ENCODE assay signal across 24 cellular contexts in genomic region chr17:51819341-51819740, GRCh38.
"Had no signal": no experiment of that assay in that cellular context is flagged by ENCODE, and none has a peak within 500 bp of the region (broad histone marks: within the 10 kb centered on the region; RNA-seq: fewer than 3 reads in every experiment).

No MANE protein-coding gene starts in this region.

- H3K9me3 Mint-ChIP-seq: activated naive CD8-positive, alpha-beta T cell treated with anti-CD3 and anti-CD28 coated beads for 36 hours; activated T-cell treated with anti-CD3 and anti-CD28 coated beads, Interleukin-2, amount 50 U/mL, for 72 hours; mesothelial cell of epicardium; natural killer cell had no signal

- ATAC-seq: effector memory CD8-positive, alpha-beta T cell; gastrocnemius medialis; natural killer cell; stimulated activated naive B cell treated with anti-CD40 and anti-IgM and Interleukin-4, amounts not matched to agents 10 μg/mL and 1 μg/mL and 100 μg/mL, for 72 hours; WTC11 had no signal

- DNase-seq: activated CD8-positive, alpha-beta memory T cell treated with anti-CD3 and anti-CD28 coated beads, Interleukin-2, amount 50 U/mL, for 48 hours; activated gamma-delta T cell; activated naive CD8-positive, alpha-beta T cell treated with anti-CD3 and anti-CD28 coated beads for 36 hours; activated T-cell treated with anti-CD3 and anti-CD28 coated beads, Interleukin-2, amount 50 U/mL, for 72 hours; colonic mucosa; dorsolateral prefrontal cortex; effector memory CD8-positive, alpha-beta T cell; gastrocnemius medialis; hippocampal formation; left ventricle myocardium inferior; natural killer cell; stimulated activated CD4-positive, alpha-beta T cell treated with anti-CD3 and anti-CD28 coated beads, Interleukin-2, amount 100 ng/mL, for 48 hours; stimulated activated CD8-positive, alpha-beta memory T cell treated with anti-CD3 and anti-CD28 coated beads, Interleukin-4, amount 100 ng/mL, for 48 hours; stimulated activated naive B cell treated with anti-CD40 and anti-IgM and Interleukin-4, amounts not matched to agents 10 μg/mL and 1 μg/mL and 100 μg/mL, for 72 hours; T-helper 9 cell; testis; trophoblast cell; uterus had no signal

- H3K36me3 Mint-ChIP-seq: activated naive CD8-positive, alpha-beta T cell treated with anti-CD3 and anti-CD28 coated beads for 36 hours; mesothelial cell of epicardium; natural killer cell; stimulated activated naive B cell treated with anti-CD40 and anti-IgM and Interleukin-4, amounts not matched to agents 10 μg/mL and 1 μg/mL and 100 μg/mL, for 72 hours had no signal

- H3K4me3 ChIP-seq: breast epithelium, colonic mucosa, dorsolateral prefrontal cortex, esophagus muscularis mucosa, gastrocnemius medialis, left ventricle myocardium inferior, prostate gland, testis, uterus had no signal

- H3K9me3 ChIP-seq: breast epithelium, colonic mucosa, esophagus muscularis mucosa, gastrocnemius medialis, left ventricle myocardium inferior, prostate gland, testis, uterus had no signal

- H3K4me1 Mint-ChIP-seq: activated naive CD8-positive, alpha-beta T cell treated with anti-CD3 and anti-CD28 coated beads for 36 hours; central memory CD8-positive, alpha-beta T cell; mesothelial cell of epicardium; natural killer cell; stimulated activated naive B cell treated with anti-CD40 and anti-IgM and Interleukin-4, amounts not matched to agents 10 μg/mL and 1 μg/mL and 100 μg/mL, for 72 hours had no signal

- H3K27ac Mint-ChIP-seq: activated naive CD8-positive, alpha-beta T cell treated with anti-CD3 and anti-CD28 coated beads for 36 hours; effector memory CD8-positive, alpha-beta T cell; mesothelial cell of epicardium; natural killer cell; stimulated activated naive B cell treated with anti-CD40 and anti-IgM and Interleukin-4, amounts not matched to agents 10 μg/mL and 1 μg/mL and 100 μg/mL, for 72 hours; WTC11 had no signal

- H3K4me3 Mint-ChIP-seq: activated naive CD8-positive, alpha-beta T cell treated with anti-CD3 and anti-CD28 coated beads for 36 hours; central memory CD8-positive, alpha-beta T cell; effector memory CD8-positive, alpha-beta T cell; mesothelial cell of epicardium; natural killer cell; stimulated activated naive B cell treated with anti-CD40 and anti-IgM and Interleukin-4, amounts not matched to agents 10 μg/mL and 1 μg/mL and 100 μg/mL, for 72 hours; WTC11 had no signal

- H3K4me1 ChIP-seq: breast epithelium, colonic mucosa, esophagus muscularis mucosa, gastrocnemius medialis, left ventricle myocardium inferior, prostate gland, testis, uterus had no signal

- H3K27ac ChIP-seq: breast epithelium, colonic mucosa, dorsolateral prefrontal cortex, esophagus muscularis mucosa, gastrocnemius medialis, left ventricle myocardium inferior, prostate gland, testis, uterus had no signal

- H3K36me3 ChIP-seq: breast epithelium, colonic mucosa, esophagus muscularis mucosa, gastrocnemius medialis, left ventricle myocardium inferior, prostate gland, uterus had no signal

- H3K27me3 ChIP-seq: breast epithelium, colonic mucosa, esophagus muscularis mucosa, gastrocnemius medialis, testis, uterus had no signal
